In the genomic region with DNA sequence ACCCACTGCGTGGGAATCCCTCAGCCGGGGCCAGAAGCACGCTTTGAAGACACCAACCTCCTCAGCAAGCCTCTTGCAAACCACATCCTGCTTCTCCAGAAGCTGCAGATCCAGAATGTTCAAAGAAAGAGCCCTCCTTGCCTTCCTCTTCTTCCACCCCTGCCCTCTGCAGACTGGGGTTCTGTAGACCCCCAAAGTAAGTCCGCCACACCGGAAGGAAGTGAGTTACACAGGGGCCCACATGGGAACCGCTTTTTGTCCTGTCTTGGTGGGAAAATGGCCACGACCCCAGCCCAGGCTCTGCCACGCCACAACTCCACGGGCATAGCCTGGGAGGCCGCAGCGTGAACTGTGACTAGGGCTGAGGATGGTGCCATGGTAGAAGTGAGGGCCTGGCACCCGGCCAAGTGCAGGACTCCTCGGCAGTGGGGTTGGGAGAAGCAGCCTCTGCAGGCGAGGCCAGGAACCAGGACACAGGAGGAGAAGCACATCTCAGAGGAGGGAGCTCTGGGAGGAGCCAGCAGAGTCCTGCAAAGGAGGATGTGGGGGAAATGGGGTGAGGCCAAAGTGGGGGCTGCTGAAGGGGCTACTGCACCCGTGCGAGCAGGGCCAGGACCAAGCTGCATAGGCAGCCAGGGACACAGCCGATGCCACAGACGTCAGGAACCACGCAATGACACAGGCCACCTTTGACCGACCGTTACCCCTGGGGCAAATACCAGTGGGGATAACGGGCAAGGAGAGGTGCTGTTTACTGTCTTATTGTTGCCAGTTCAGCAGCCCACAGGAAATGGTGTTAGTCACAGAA, we compare ENCODE assay signal across 10 cellular contexts. TPM values are rescaled to one million over a fixed set of nuclear protein-coding genes. Genes with fewer than 3 reads are reported as not detected.
DNase-seq lines count a peak whose midpoint lies in the region; ATAC-seq, FAIRE-seq and TF ChIP-seq lines count a peak whose summit lies in the region.
"Had no signal": no experiment of that assay in that cellular context is flagged by ENCODE, and none has a peak within 500 bp of the region (broad histone marks: within the 10 kb centered on the region; RNA-seq: fewer than 3 reads in every experiment).

No MANE protein-coding gene starts in this region.

- H3K4me3 ChIP-seq in HUES6 (ENCODE audit: low read depth, low read length) = no peak overlapping the region
- H3K4me3 ChIP-seq in K562 = no peak overlapping the region
- H3K4me3 ChIP-seq in stomach = no peak overlapping the region
- H3K4me3 ChIP-seq in WERI-Rb-1 (ENCODE audit: low read depth, low read length) = no peak overlapping the region

- peaks cover 14% of the 10 kb centered on the region for H4K20me1 ChIP-seq in K562 (replicated peaks; ENCODE audit: control insufficient read depth, insufficient read depth, low read length)

- no peaks in the 10 kb centered on the region for H3K9me1 ChIP-seq in K562 (ENCODE audit: control insufficient read depth, insufficient read depth, low read length)

- no peaks in the 10 kb centered on the region for H3K9me3 Mint-ChIP-seq in activated CD4-positive, alpha-beta T cell treated with anti-CD3 and anti-CD28 coated beads for 36 hours (ENCODE audit: low read depth)

- TF ChIP-seq EP300 in K562 (IDR thresholded peaks at IDR 0.05; ENCODE audit: low read length) (no peak), stomach (IDR thresholded peaks at IDR 0.05) (no peak)

- H3K4me3 Mint-ChIP-seq in activated CD4-positive, alpha-beta T cell treated with anti-CD3 and anti-CD28 coated beads for 36 hours = peak overlapping the region; percentile 73
- H3K4me3 Mint-ChIP-seq: HFFc6 had no signal

- H2AFZ ChIP-seq in K562 (ENCODE audit: low read depth, low read length) = no peak overlapping the region

- 3% methylated on average over 22 of the region's 22 CpGs for WGBS in K562 (ENCODE audit: insufficient coverage, low coverage, missing lambda C conversion rate)
- WGBS in stomach, 5 donors = 62 to 77% (median 72%) methylated on average over 22 of the region's 22 CpGs

- H3K36me3 ChIP-seq in HUES6 (ENCODE audit: control insufficient read depth, insufficient read depth, low read length) (peaks cover 31% of the 10 kb centered on the region), K562 (ENCODE audit: control insufficient read depth, insufficient read depth, low read length) (no peaks in the 10 kb centered on the region), stomach (peaks cover 0 to 33% (median 4%) of the 10 kb centered on the region in 4 donors), WERI-Rb-1 (peaks cover 88% of the 10 kb centered on the region)

- no peak overlapping the region for H3K4me2 ChIP-seq in K562 (ENCODE audit: insufficient read depth, low read length)

- no TSS peak for BruUV-seq in K562 (replicated peaks; lab: Mats Ljungman, UMichigan)

- intact Hi-C loops in activated CD4-positive, alpha-beta T cell treated with anti-CD3 and anti-CD28 coated beads for 36 hours (cut with DNase I, micrococcal nuclease) = loop anchor here (2.0 to 5.0 kb wide), 5 partner anchors 30 to 262 kb away; no protein-coding TSS in a partner anchor
- intact Hi-C loops in K562 (cut with micrococcal nuclease) (no loop called here), stomach (cut with DNase I; ENCODE audit: low total_unique reads) (no loop called here)

- peaks cover 2% of the 10 kb centered on the region; the same call in 1 of the 2 replicates for H3K4me1 ChIP-seq in HUES6 (ENCODE audit: control insufficient read depth, insufficient read depth, low read length)
- peaks cover 0 to 19% of the 10 kb centered on the region in 2 experiments; a peak in 2 of 5 replicates for H3K4me1 ChIP-seq in K562 (replicated peaks in 1 of 2; ENCODE audit: control insufficient read depth in 2 of 2, insufficient read depth in 2 of 2, low read length in 2 of 2)
- H3K4me1 ChIP-seq in stomach = peaks cover 0 to 5% (median 0%) of the 10 kb centered on the region in 4 donors

- in situ Hi-C loops in K562 (cut with MboI) = no loop called here

- no peak for FAIRE-seq in K562 (lab: Jason Lieb, UNC)

- TF ChIP-seq CTCF in K562 (IDR thresholded peaks at IDR 0.05 in 2 of 3, conservative IDR thresholded peaks at IDR 0.05 in 1 of 3; ENCODE audit: insufficient read depth in 2 of 3, low read depth in 1 of 3, low read length in 3 of 3) = no peak
- TF ChIP-seq CTCF in stomach (IDR thresholded peaks at IDR 0.05) = no peak
- TF ChIP-seq CTCF in WERI-Rb-1 (IDR thresholded peaks at IDR 0.05; ENCODE audit: low read depth, low read length) = no peak

- peaks cover 49% of the 10 kb centered on the region for H3K4me1 Mint-ChIP-seq in activated CD4-positive, alpha-beta T cell treated with anti-CD3 and anti-CD28 coated beads for 36 hours

- H3K27ac Mint-ChIP-seq in activated CD4-positive, alpha-beta T cell treated with anti-CD3 and anti-CD28 coated beads for 36 hours = peak overlapping the region; percentile 98
- H3K27ac Mint-ChIP-seq: HFFc6 had no signal

- no peak for TF ChIP-seq RAD21 in K562 (CRISPR knock-in tag; conservative IDR thresholded peaks at IDR 0.05 in 1 of 2, IDR thresholded peaks at IDR 0.05 in 1 of 2)

- H3K27ac ChIP-seq in HUES6 (ENCODE audit: low read depth, low read length) (no peak overlapping the region), K562 (ENCODE audit: extremely low read depth, low read depth, low read length) (no peak overlapping the region), stomach (no peak overlapping the region), WERI-Rb-1 (no peak overlapping the region)

- POLR2A ChIA-PET in activated CD4-positive, alpha-beta T cell treated with anti-CD3 and anti-CD28 coated beads for 36 hours (lab: Charles Lee) = interaction anchor here (0.6 to 0.7 kb wide), 2 partner anchors 99 to 1045 kb away, joined by 3 to 5 read pairs; no protein-coding TSS in a partner anchor
- POLR2A ChIA-PET in K562 (lab: Yijun Ruan, JAX) = interaction anchor here (0.7 kb wide), 1 partner anchor 280 kb away, joined by 3 read pairs; the partner anchor contains the start of gene UBASH3A

- DNase-seq in activated CD4-positive, alpha-beta T cell treated with anti-CD3 and anti-CD28 coated beads for 36 hours = peak; percentile 73
- DNase-seq in K562 (ENCODE audit: extremely low read depth in 1 of 4, low spot score in 3 of 4) = no peak
- peak; percentile 30 to 43 for DNase-seq in stimulated activated CD4-positive, alpha-beta T cell treated with anti-CD3 and anti-CD28 coated beads, Interleukin-4, amount 100 ng/mL, for 48 hours (ENCODE audit: low read depth in 2 of 2)
- DNase-seq in stomach = no peak
- no peak for DNase-seq in WERI-Rb-1
- no peak for DNase-seq in AG08395 (ENCODE audit: low spot score)
- DNase-seq: HFFc6, NCI-H1417 treated with DMSO at 0.1 percent for 48 hours had no signal

- no peaks in the 10 kb centered on the region for H3K27me3 Mint-ChIP-seq in activated CD4-positive, alpha-beta T cell treated with anti-CD3 and anti-CD28 coated beads for 36 hours

- TF ChIP-seq POLR2A in K562 (conservative IDR thresholded peaks at IDR 0.05) (no peak), stomach (IDR thresholded peaks at IDR 0.05) (no peak)

- no peaks in the 10 kb centered on the region for H3K9me3 ChIP-seq in HUES6 (ENCODE audit: control insufficient read depth, insufficient read depth, low read depth, low read length)
- no peaks in the 10 kb centered on the region for H3K9me3 ChIP-seq in K562 (replicated peaks; ENCODE audit: control insufficient read depth, insufficient read depth, low read depth, low read length)
- H3K9me3 ChIP-seq in stomach = no peaks in the 10 kb centered on the region
- no peaks in the 10 kb centered on the region for H3K9me3 ChIP-seq in WERI-Rb-1 (ENCODE audit: severe bottlenecking)

- peak; percentile 69 for ATAC-seq in activated CD4-positive, alpha-beta T cell treated with anti-CD3 and anti-CD28 coated beads for 36 hours
- ATAC-seq in K562 = no peak
- no peak for ATAC-seq in GM21717 (IDR thresholded peaks at IDR 0.05; ENCODE audit: unreplicated experiment)

- H3K27me3 ChIP-seq in HUES6 (ENCODE audit: control insufficient read depth, insufficient read depth, low read length) = no peaks in the 10 kb centered on the region
- peaks cover 73 to 91% of the 10 kb centered on the region in 2 experiments for H3K27me3 ChIP-seq in K562 (ENCODE audit: control insufficient read depth in 2 of 2, insufficient read depth in 2 of 2, low read length in 2 of 2)
- peaks cover 0 to 6% (median 0%) of the 10 kb centered on the region in 3 donors for H3K27me3 ChIP-seq in stomach
- no peaks in the 10 kb centered on the region for H3K27me3 ChIP-seq in WERI-Rb-1 (ENCODE audit: insufficient read depth, low read depth, severe bottlenecking)

- H3K36me3 Mint-ChIP-seq in activated CD4-positive, alpha-beta T cell treated with anti-CD3 and anti-CD28 coated beads for 36 hours (ENCODE audit: low read depth) = peaks cover 3% of the 10 kb centered on the region

- no peaks in the 10 kb centered on the region for H3K79me2 ChIP-seq in K562 (ENCODE audit: control insufficient read depth, insufficient read depth, low read length)

- CTCF ChIA-PET in activated CD4-positive, alpha-beta T cell treated with anti-CD3 and anti-CD28 coated beads for 36 hours (lab: Charles Lee) = interaction anchor here (0.5 to 1.0 kb wide), 5 partner anchors 12 to 375 kb away, joined by 3 to 4 read pairs (median 3); no protein-coding TSS in a partner anchor
- CTCF ChIA-PET in K562 (lab: Yijun Ruan, JAX; ENCODE audit: low intra/inter-chr PET ratio) = no interaction called here

- peak overlapping the region; percentile 10 for H3K9ac ChIP-seq in HUES6 (ENCODE audit: low read length)
- no peak overlapping the region for H3K9ac ChIP-seq in K562 (ENCODE audit: insufficient read depth in 1 of 2, low read depth in 2 of 2, low read length in 2 of 2)

RNA-seq across cellular contexts. Expression of gene PDE9A, which starts 30.9 kb away (rescaled TPM):
- total RNA-seq in activated CD4-positive, alpha-beta T cell treated with anti-CD3 and anti-CD28 coated beads for 36 hours = 1 to 10 TPM; 7.1 to 7.3 TPM
- 0.12 and 0.63 TPM in 2 replicates for total RNA-seq in K562 (2011; cell fraction: chromatin; rRNA removed; ENCODE audit: low replicate concordance)
- total RNA-seq in K562 (2011; cell fraction: nucleolus; rRNA removed) = 0.92 TPM in 1 of 2 replicates, not detected in the other
- total RNA-seq in K562 (2011; cell fraction: nucleoplasm; rRNA removed) = not detected in 2 replicates
- total RNA-seq in K562 (2014; rRNA removed) (not detected in 2 replicates), K562 (2014; rRNA removed; fragmentation: Illumina TruSeq; extraction: Trizol) (not detected in 2 replicates), K562 (2015; rRNA removed; fragmentation: Illumina TruSeq; extraction: Trizol) (not detected in 2 replicates), K562 (2021) (0.27 TPM in 1 of 2 replicates, not detected in the other), stomach (10 to 100 TPM in 4 of 5 donors, 1 to 10 TPM in 1; 6.4 to 77.1 (median 16.8) TPM)
- polyA plus RNA-seq in K562 (2011; rRNA removed) (0.07 TPM in 1 of 2 replicates, not detected in the other), K562 (2014; fragmentation: Illumina TruSeq; extraction: Trizol) (not detected in 2 replicates), K562 (2014; fragmentation: Nextera tagmentation; extraction: Ambion mirVana) (not detected), K562 (2014; rRNA removed) (not detected in 2 replicates), stomach (10 to 100 TPM in 1 of 3 donors, 1 to 10 TPM in 2; 8.1 to 11.9 (median 9.0) TPM)
- 0.13 TPM in 1 of 2 replicates, not detected in the other for polyA plus RNA-seq in K562 (2011; cell fraction: cytosol; rRNA removed)
- 0.15 TPM in 1 of 2 replicates, not detected in the other for polyA plus RNA-seq in K562 (2011; cell fraction: nucleus; rRNA removed)
- polyA plus RNA-seq in K562 (2012) = not detected in 2 replicates
- polyA minus RNA-seq in K562 (2011; rRNA and poly(A)+ RNA removed) = not detected in 2 replicates
- polyA minus RNA-seq in K562 (2011; cell fraction: cytosol; rRNA and poly(A)+ RNA removed) = not detected in 2 replicates
- polyA minus RNA-seq in K562 (2011; cell fraction: nucleus; rRNA and poly(A)+ RNA removed) = not detected in 2 replicates
- total RNA-seq: HFFc6 had no signal

Comparison
In these comparisons a context has a peak if more than half of its experiments do, and no peak if none do; other contexts are left out.
1. DNase-seq: peak in activated CD4-positive, alpha-beta T cell treated with anti-CD3 and anti-CD28 coated beads for 36 hours (single experiment) and stimulated activated CD4-positive, alpha-beta T cell treated with anti-CD3 and anti-CD28 coated beads, Interleukin-4, amount 100 ng/mL, for 48 hours (2 of 2); none in K562 (0 of 4), stomach (single experiment), WERI-Rb-1 (single experiment) and AG08395 (single experiment).
2. intact Hi-C loops: an anchor here in activated CD4-positive, alpha-beta T cell treated with anti-CD3 and anti-CD28 coated beads for 36 hours (2.0 to 5.0 kb wide); none called in K562 and stomach.